14 cellular contexts compared by ENCODE assay signal in the genomic region with DNA sequence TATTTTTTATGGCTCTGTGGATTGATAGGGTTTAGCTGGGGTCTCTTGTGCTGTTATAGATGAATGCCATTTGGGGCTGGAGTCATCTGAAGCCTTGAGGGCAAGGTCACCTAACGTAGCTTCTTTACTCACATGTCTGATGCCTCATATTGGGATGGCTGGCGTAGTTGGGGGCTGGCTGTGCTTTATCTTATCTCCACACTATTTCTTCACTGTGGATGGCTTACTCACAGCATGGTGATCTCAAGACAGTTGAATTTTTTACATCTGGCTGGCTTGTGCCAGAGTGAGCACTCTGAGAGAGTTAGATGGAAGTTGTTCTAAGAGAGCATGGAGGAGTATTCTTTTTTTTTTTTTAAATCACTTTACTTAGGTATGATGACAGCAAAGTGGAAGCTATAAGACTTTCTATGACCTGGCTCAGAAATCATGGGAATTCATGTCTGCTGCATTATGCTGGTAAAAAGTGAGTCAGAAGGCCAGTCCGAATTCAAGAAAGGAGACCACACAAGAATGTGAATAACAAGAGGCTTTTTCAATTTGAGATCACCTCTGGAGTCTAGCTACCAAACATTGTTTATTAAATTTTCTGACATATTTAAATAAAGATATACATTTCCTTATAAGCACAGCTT.
DNase-seq lines count a peak whose midpoint lies in the region; ATAC-seq and TF ChIP-seq lines count a peak whose summit lies in the region.
"Had no signal": no experiment of that assay in that cellular context is flagged by ENCODE, and none has a peak within 500 bp of the region (broad histone marks: within the 10 kb centered on the region; RNA-seq: fewer than 3 reads in every experiment).

No MANE protein-coding gene starts in this region.

- H3K79me1 ChIP-seq in trophoblast cell (ENCODE audit: low read length) = peaks cover 1% of the 10 kb centered on the region

- no peak overlapping the region for H4K91ac ChIP-seq in trophoblast cell (ENCODE audit: low read depth, low read length)

- H3K36me3 ChIP-seq in hepatocyte (replicated peaks; ENCODE audit: insufficient read depth, low read depth) = no peaks in the 10 kb centered on the region
- H3K36me3 ChIP-seq in trophoblast cell (ENCODE audit: control insufficient read depth in 1 of 2, insufficient read depth in 2 of 2, low read length in 2 of 2) = no peaks in the 10 kb centered on the region
- H3K36me3 ChIP-seq in gastroesophageal sphincter = no peaks in the 10 kb centered on the region
- H3K36me3 ChIP-seq in left lung = no peaks in the 10 kb centered on the region
- H3K36me3 ChIP-seq: BLaER1, HAP-1 had no signal

- H2AFZ ChIP-seq in hepatocyte (no peak overlapping the region), trophoblast cell (ENCODE audit: insufficient read depth, low read length, poor library complexity) (no peak overlapping the region)

- H3K4me3 ChIP-seq in cardiac fibroblast (replicated peaks in 1 of 2; ENCODE audit: low read depth in 2 of 2, low read length in 2 of 2) (no peak overlapping the region), hepatocyte (no peak overlapping the region), trophoblast cell (ENCODE audit: low read depth, low read length) (no peak overlapping the region), gastroesophageal sphincter (no peak overlapping the region), left lung (no peak overlapping the region), foreskin fibroblast (ENCODE audit: low read depth in 1 of 2, low read length in 2 of 2) (no peak overlapping the region)
- H3K4me3 ChIP-seq: BLaER1, GM12878, HAP-1 had no signal

- no peak overlapping the region for H2AK5ac ChIP-seq in trophoblast cell (ENCODE audit: low read length)

- no peaks in the 10 kb centered on the region for H3K4me1 ChIP-seq in hepatocyte (ENCODE audit: insufficient read depth)
- H3K4me1 ChIP-seq in trophoblast cell (ENCODE audit: control insufficient read depth in 1 of 2, insufficient read depth in 2 of 2, low read length in 2 of 2) = no peaks in the 10 kb centered on the region
- no peaks in the 10 kb centered on the region for H3K4me1 ChIP-seq in gastroesophageal sphincter
- no peaks in the 10 kb centered on the region for H3K4me1 ChIP-seq in left lung
- H3K4me1 ChIP-seq: HAP-1 had no signal

- no peak for TF ChIP-seq POLR2A in gastroesophageal sphincter (IDR thresholded peaks at IDR 0.05)

- no peak overlapping the region for H3K4ac ChIP-seq in trophoblast cell (ENCODE audit: low read depth, low read length)

- H3K27ac ChIP-seq in hepatocyte = no peak overlapping the region
- H3K27ac ChIP-seq in trophoblast cell (ENCODE audit: low read depth, low read length) = no peak overlapping the region
- no peak overlapping the region for H3K27ac ChIP-seq in gastroesophageal sphincter
- no peak overlapping the region for H3K27ac ChIP-seq in left lung
- H3K27ac ChIP-seq: BLaER1 had no signal

- H2BK5ac ChIP-seq in trophoblast cell (ENCODE audit: low read depth, low read length, poor library complexity) = no peak overlapping the region

- TF ChIP-seq CTCF in cardiac fibroblast (IDR thresholded peaks at IDR 0.05; ENCODE audit: low read depth, low read length) (no peak), hepatocyte (IDR thresholded peaks at IDR 0.05; ENCODE audit: poor library complexity) (no peak), gastroesophageal sphincter (IDR thresholded peaks at IDR 0.05) (no peak), left lung (IDR thresholded peaks at IDR 0.05) (no peak), foreskin fibroblast (IDR thresholded peaks at IDR 0.05; ENCODE audit: low read depth, low read length) (no peak)

- no peaks in the 10 kb centered on the region for H3K27me3 ChIP-seq in hepatocyte
- no peaks in the 10 kb centered on the region for H3K27me3 ChIP-seq in trophoblast cell (ENCODE audit: insufficient read depth, low read length)
- no peaks in the 10 kb centered on the region for H3K27me3 ChIP-seq in gastroesophageal sphincter
- no peaks in the 10 kb centered on the region for H3K27me3 ChIP-seq in left lung
- H3K27me3 ChIP-seq: BLaER1 had no signal

- H3K9me2 ChIP-seq in hepatocyte (replicated peaks; ENCODE audit: insufficient read depth) = no peaks in the 10 kb centered on the region

- H2BK120ac ChIP-seq in trophoblast cell (ENCODE audit: insufficient read depth, low read length, poor library complexity) = no peak overlapping the region

- H3K79me2 ChIP-seq in hepatocyte (no peaks in the 10 kb centered on the region), trophoblast cell (ENCODE audit: control insufficient read depth, insufficient read depth, low read length, poor library complexity) (no peaks in the 10 kb centered on the region)

- no peak overlapping the region for H3K14ac ChIP-seq in trophoblast cell (ENCODE audit: low read length)

- DNase-seq in ELF-1 (ENCODE audit: low read depth, low spot score) (peak; percentile 8), cardiac fibroblast (ENCODE audit: low read depth in 2 of 2) (peak; percentile 1 to 19), hepatocyte (ENCODE audit: low spot score) (peak; percentile 21), trophoblast cell (peak; percentile 60 to 61), left lung (no peak), foreskin fibroblast (no peak)
- DNase-seq: 8988T; CD4-positive, alpha-beta memory T cell; DMS153; DMS79 had no signal

- H4K12ac ChIP-seq in trophoblast cell (ENCODE audit: low read depth, low read length) = no peak overlapping the region

- no peaks in the 10 kb centered on the region for H3K9me3 ChIP-seq in hepatocyte (ENCODE audit: low read depth)
- no peaks in the 10 kb centered on the region for H3K9me3 ChIP-seq in trophoblast cell (ENCODE audit: insufficient read depth, low read depth, low read length)
- H3K9me3 ChIP-seq in gastroesophageal sphincter = no peaks in the 10 kb centered on the region
- no peaks in the 10 kb centered on the region for H3K9me3 ChIP-seq in left lung
- H3K9me3 ChIP-seq: BLaER1, HAP-1 had no signal

- no peak for ATAC-seq in gastroesophageal sphincter
- ATAC-seq in left lung = no peak
- ATAC-seq: GM12878 had no signal

- no peak overlapping the region for H3K23ac ChIP-seq in trophoblast cell (ENCODE audit: low read length)

- no peak for TF ChIP-seq EP300 in gastroesophageal sphincter (IDR thresholded peaks at IDR 0.05)

- H2BK12ac ChIP-seq in trophoblast cell (ENCODE audit: low read length) = no peak overlapping the region

- H3K18ac ChIP-seq in trophoblast cell (ENCODE audit: low read length) = no peak overlapping the region

- no peak overlapping the region for H3K9ac ChIP-seq in trophoblast cell (ENCODE audit: low read length)
- H3K9ac ChIP-seq: BLaER1 had no signal

- intact Hi-C loops in left lung (cut with DNase I) = no loop called here

- no peak overlapping the region for H3K4me2 ChIP-seq in hepatocyte
- no peak overlapping the region for H3K4me2 ChIP-seq in trophoblast cell (ENCODE audit: low read length)
- H3K4me2 ChIP-seq: BLaER1 had no signal

- H4K8ac ChIP-seq in trophoblast cell (ENCODE audit: low read depth, low read length) = no peak overlapping the region

- WGBS in hepatocyte (ENCODE audit: low lambda C conversion rate, missing lambda C conversion rate) = 45% methylated on average over 3 of the region's 3 CpGs
- WGBS in trophoblast cell (ENCODE audit: extremely low coverage, insufficient coverage, insufficient read length) = no CpG with 5 or more reads among the region's 3 CpGs
- 25 to 46% methylated on average over 2 to 3 of the region's 3 CpGs for WGBS in gastroesophageal sphincter (ENCODE audit: low coverage in 1 of 2), 2 donors

- no peaks in the 10 kb centered on the region for H4K20me1 ChIP-seq in hepatocyte (ENCODE audit: insufficient read depth, poor library complexity, severe bottlenecking)
- H4K20me1 ChIP-seq: BLaER1 had no signal

Comparison
In these comparisons a context has a peak if more than half of its experiments do, and no peak if none do; other contexts are left out.
1. DNase-seq: peak in ELF-1 (single experiment), cardiac fibroblast (2 of 2), hepatocyte (single experiment) and trophoblast cell (2 of 2); none in left lung (0 of 2) and foreskin fibroblast (0 of 2).